ENCODE assay signal across 29 cellular contexts in genomic region chr12:55132816-55133215, GRCh38. TPM values are rescaled to one million over a fixed set of nuclear protein-coding genes. Genes with fewer than 3 reads are reported as not detected.
DNase-seq lines count a peak whose midpoint lies in the region; ATAC-seq and TF ChIP-seq lines count a peak whose summit lies in the region.
"Had no signal": no experiment of that assay in that cellular context is flagged by ENCODE, and none has a peak within 500 bp of the region (broad histone marks: within the 10 kb centered on the region; RNA-seq: fewer than 3 reads in every experiment).

No MANE protein-coding gene starts in this region.

- no peak overlapping the region for H3K27ac ChIP-seq in KMS-11
- no peak overlapping the region for H3K27ac ChIP-seq in SK-N-MC
- no peak overlapping the region for H3K27ac ChIP-seq in mesendoderm (ENCODE audit: low read depth, low read length)
- H3K27ac ChIP-seq: esophagus muscularis mucosa, gastroesophageal sphincter, vagina had no signal

- H4K20me1 ChIP-seq in KMS-11 (ENCODE audit: insufficient read depth), result no peaks in the 10 kb centered on the region

- H3K36me3 Mint-ChIP-seq in activated T-cell treated with anti-CD3 and anti-CD28 coated beads, Interleukin-2, amount 50 U/mL, for 4 hours (ENCODE audit: insufficient read depth), result no peaks in the 10 kb centered on the region
- H3K36me3 Mint-ChIP-seq: activated naive CD8-positive, alpha-beta T cell treated with anti-CD3 and anti-CD28 coated beads for 36 hours; CD4-positive, alpha-beta memory T cell; stimulated activated naive B cell treated with anti-CD40 and anti-IgM and Interleukin-4, amounts not matched to agents 10 μg/mL and 1 μg/mL and 100 μg/mL, for 72 hours had no signal

- TF ChIP-seq CTCF in GM06990 (IDR thresholded peaks at IDR 0.05; ENCODE audit: insufficient read depth, low read length, poor library complexity, severe bottlenecking) (peak; percentile 2), KMS-11 (conservative IDR thresholded peaks at IDR 0.05; ENCODE audit: low read depth, low read length) (0 out of 2 replicates have a peak, but pooled peaks have one; percentile 40)

- no peaks in the 10 kb centered on the region for H3K36me3 ChIP-seq in GM06990 (ENCODE audit: control insufficient read depth, insufficient read depth, low read length)
- H3K36me3 ChIP-seq in KMS-11 (ENCODE audit: insufficient read depth), result no peaks in the 10 kb centered on the region
- H3K36me3 ChIP-seq in SK-N-MC (ENCODE audit: insufficient read depth, low read length), result no peaks in the 10 kb centered on the region
- H3K36me3 ChIP-seq in mesendoderm (ENCODE audit: control insufficient read depth, insufficient read depth, low read length), result no peaks in the 10 kb centered on the region
- H3K36me3 ChIP-seq: esophagus muscularis mucosa, gastroesophageal sphincter, MG63, vagina had no signal

- no peak overlapping the region for H2BK5ac ChIP-seq in mesendoderm (ENCODE audit: low read length)

- H3K4me1 ChIP-seq in KMS-11 (ENCODE audit: low read depth, poor library complexity, severe bottlenecking) (no peaks in the 10 kb centered on the region), mesendoderm (ENCODE audit: control insufficient read depth, low read depth, low read length) (no peaks in the 10 kb centered on the region)
- H3K4me1 ChIP-seq: esophagus muscularis mucosa, gastroesophageal sphincter, vagina had no signal

- no peak overlapping the region for H3K18ac ChIP-seq in mesendoderm (ENCODE audit: low read length)

- no peaks in the 10 kb centered on the region for H3K9me3 Mint-ChIP-seq in activated T-cell treated with anti-CD3 and anti-CD28 coated beads, Interleukin-2, amount 50 U/mL, for 4 hours
- H3K9me3 Mint-ChIP-seq: activated naive CD8-positive, alpha-beta T cell treated with anti-CD3 and anti-CD28 coated beads for 36 hours; activated T-helper 17 cell treated with anti-CD3 and anti-CD28 coated beads, Interleukin-2, amount 50 U/mL, for 72 hours; T-helper 1 cell treated with Interleukin-12 subunit alpha and Interleukin-12 subunit beta and Interleukin-4 antibody, amounts not matched to agents 30 μg/mL and 1 μg/mL, for 36 hours had no signal

- H3K4me3 Mint-ChIP-seq in activated T-cell treated with anti-CD3 and anti-CD28 coated beads, Interleukin-2, amount 50 U/mL, for 4 hours, result no peak overlapping the region
- H3K4me3 Mint-ChIP-seq: activated naive CD8-positive, alpha-beta T cell treated with anti-CD3 and anti-CD28 coated beads for 36 hours; activated T-helper 17 cell treated with anti-CD3 and anti-CD28 coated beads, Interleukin-2, amount 50 U/mL, for 72 hours; CD4-positive, alpha-beta memory T cell; stimulated activated naive B cell treated with anti-CD40 and anti-IgM and Interleukin-4, amounts not matched to agents 10 μg/mL and 1 μg/mL and 100 μg/mL, for 72 hours; T-helper 1 cell treated with Interleukin-12 subunit alpha and Interleukin-12 subunit beta and Interleukin-4 antibody, amounts not matched to agents 30 μg/mL and 1 μg/mL, for 36 hours had no signal

- H3K4me3 ChIP-seq in GM06990 (replicated peaks; ENCODE audit: low read depth, low read length) (no peak overlapping the region), KMS-11 (IDR thresholded peaks at IDR 0.05; ENCODE audit: insufficient read depth, low read depth, low read length) (no peak overlapping the region), SK-N-MC (no peak overlapping the region), mesendoderm (ENCODE audit: low read length) (no peak overlapping the region)
- H3K4me3 ChIP-seq: esophagus muscularis mucosa, gastroesophageal sphincter, lung, MG63, vagina had no signal

- no peak overlapping the region for H3K4ac ChIP-seq in mesendoderm (ENCODE audit: low read depth, low read length)

- H3K9me3 ChIP-seq in SK-N-MC (ENCODE audit: low read depth, low read length), result no peaks in the 10 kb centered on the region; the same call in 1 of the 2 replicates
- H3K9me3 ChIP-seq: MG63, vagina had no signal

- H3K79me2 ChIP-seq in KMS-11 (ENCODE audit: insufficient read depth, low read depth) (no peaks in the 10 kb centered on the region), mesendoderm (ENCODE audit: control insufficient read depth, insufficient read depth, low read length) (no peaks in the 10 kb centered on the region)

- no peak overlapping the region for H3K56ac ChIP-seq in mesendoderm (ENCODE audit: low read length)

- no peak overlapping the region for H3K4me2 ChIP-seq in KMS-11
- H3K4me2 ChIP-seq in mesendoderm (ENCODE audit: low read length), result no peak overlapping the region

- no CpG with 5 or more reads among the region's 1 CpG for WGBS in mesendoderm (ENCODE audit: extremely low coverage, insufficient coverage, low lambda C conversion rate)

- H3K27me3 ChIP-seq in GM06990 (replicated peaks; ENCODE audit: control insufficient read depth, insufficient read depth, low read length) (no peaks in the 10 kb centered on the region; the same call in 1 of the 2 replicates), KMS-11 (ENCODE audit: insufficient read depth, low read depth) (no peaks in the 10 kb centered on the region), mesendoderm (ENCODE audit: insufficient read depth, low read length, poor library complexity) (no peaks in the 10 kb centered on the region)
- H3K27me3 ChIP-seq: esophagus muscularis mucosa, gastroesophageal sphincter, vagina had no signal

- no peak overlapping the region for H3K23ac ChIP-seq in mesendoderm (ENCODE audit: low read length)

- H2AK5ac ChIP-seq in mesendoderm (ENCODE audit: low read length), result no peak overlapping the region

- no peak overlapping the region for H2AFZ ChIP-seq in KMS-11 (ENCODE audit: low read depth)

- H3K4me1 Mint-ChIP-seq in activated T-cell treated with anti-CD3 and anti-CD28 coated beads, Interleukin-2, amount 50 U/mL, for 4 hours (ENCODE audit: low read depth), result no peaks in the 10 kb centered on the region
- H3K4me1 Mint-ChIP-seq: activated naive CD8-positive, alpha-beta T cell treated with anti-CD3 and anti-CD28 coated beads for 36 hours; activated T-helper 17 cell treated with anti-CD3 and anti-CD28 coated beads, Interleukin-2, amount 50 U/mL, for 72 hours; CD4-positive, alpha-beta memory T cell had no signal

- no peak overlapping the region for H3K9ac ChIP-seq in KMS-11
- H3K9ac ChIP-seq in SK-N-MC (ENCODE audit: insufficient read length), result no peak overlapping the region
- H3K9ac ChIP-seq in mesendoderm (ENCODE audit: low read length), result no peak overlapping the region

- H2BK120ac ChIP-seq in mesendoderm (ENCODE audit: low read depth, low read length), result no peak overlapping the region

- ATAC-seq in GM21717 (IDR thresholded peaks at IDR 0.05; ENCODE audit: unreplicated experiment) (no peak), HG02571 (IDR thresholded peaks at IDR 0.05; ENCODE audit: unreplicated experiment) (no peak)
- ATAC-seq in activated T-cell treated with anti-CD3 and anti-CD28 coated beads, Interleukin-2, amount 50 U/mL, for 4 hours, result no peak
- ATAC-seq: activated T-helper 17 cell treated with anti-CD3 and anti-CD28 coated beads, Interleukin-2, amount 50 U/mL, for 72 hours; gastroesophageal sphincter; HepG2; stimulated activated naive B cell treated with anti-CD40 and anti-IgM and Interleukin-4, amounts not matched to agents 10 μg/mL and 1 μg/mL and 100 μg/mL, for 72 hours had no signal

- H4K8ac ChIP-seq in mesendoderm (ENCODE audit: low read depth, low read length), result no peak overlapping the region

- H2BK15ac ChIP-seq in mesendoderm (replicated peaks; ENCODE audit: low read depth), result no peak overlapping the region

- no peaks in the 10 kb centered on the region for H3K79me1 ChIP-seq in mesendoderm (ENCODE audit: low read length)

- H4K5ac ChIP-seq in mesendoderm (ENCODE audit: low read length), result no peak overlapping the region

- peaks cover 47% of the 10 kb centered on the region for H3K27me3 Mint-ChIP-seq in activated T-cell treated with anti-CD3 and anti-CD28 coated beads, Interleukin-2, amount 50 U/mL, for 4 hours (ENCODE audit: low read depth)

- DNase-seq in GM06990 (ENCODE audit: extremely low read depth, insufficient read length), result no peak
- DNase-seq in SK-N-MC (ENCODE audit: low read depth, low spot score), result peak; percentile 8
- peak; percentile 1 for DNase-seq in mesendoderm
- no peak for DNase-seq in activated T-cell treated with anti-CD3 and anti-CD28 coated beads, Interleukin-2, amount 50 U/mL, for 4 hours
- DNase-seq: activated CD4-positive, alpha-beta T cell treated with anti-CD3 and anti-CD28 coated beads for 48 hours; activated naive CD8-positive, alpha-beta T cell treated with anti-CD3 and anti-CD28 coated beads for 36 hours; CD4-positive, alpha-beta memory T cell; cerebellar nuclear complex; effector CD4-positive, alpha-beta T cell; MG63; NCI-H1694 treated with DMSO at 0.1 percent for 48 hours; occipital lobe; retina; SIG-M5; stimulated activated CD4-positive, alpha-beta T cell treated with anti-CD3 and anti-CD28 coated beads, Interleukin-2, amount 100 ng/mL, for 48 hours; stimulated activated naive B cell treated with anti-CD40 and anti-IgM and Interleukin-4, amounts not matched to agents 10 μg/mL and 1 μg/mL and 100 μg/mL, for 72 hours had no signal

RNA-seq across cellular contexts. Expression of gene OR9K2, which starts 6.6 kb away (rescaled TPM):
- polyA plus RNA-seq in mesendoderm (2013, experiment 1 of 2), result not detected
- polyA plus RNA-seq in mesendoderm (2013, experiment 2 of 2), result not detected
- not detected for total RNA-seq in activated T-cell treated with anti-CD3 and anti-CD28 coated beads, Interleukin-2, amount 50 U/mL, for 4 hours
- total RNA-seq: activated naive CD8-positive, alpha-beta T cell treated with anti-CD3 and anti-CD28 coated beads for 36 hours; activated T-helper 17 cell treated with anti-CD3 and anti-CD28 coated beads, Interleukin-2, amount 50 U/mL, for 72 hours; CD4-positive, alpha-beta memory T cell; esophagus muscularis mucosa; gastroesophageal sphincter; H4; HepG2; kidney epithelial cell; lung; temporal lobe; vagina had no signal
- polyA plus RNA-seq: CD4-positive, alpha-beta memory T cell; HepG2; lung had no signal

Comparison
In these comparisons a context has a peak if more than half of its experiments do, and no peak if none do; other contexts are left out.
1. DNase-seq: peak in SK-N-MC (single experiment) and mesendoderm (single experiment); none in GM06990 (single experiment) and activated T-cell treated with anti-CD3 and anti-CD28 coated beads, Interleukin-2, amount 50 U/mL, for 4 hours (single experiment).